8 cellular contexts compared by ENCODE assay signal in the genomic region with DNA sequence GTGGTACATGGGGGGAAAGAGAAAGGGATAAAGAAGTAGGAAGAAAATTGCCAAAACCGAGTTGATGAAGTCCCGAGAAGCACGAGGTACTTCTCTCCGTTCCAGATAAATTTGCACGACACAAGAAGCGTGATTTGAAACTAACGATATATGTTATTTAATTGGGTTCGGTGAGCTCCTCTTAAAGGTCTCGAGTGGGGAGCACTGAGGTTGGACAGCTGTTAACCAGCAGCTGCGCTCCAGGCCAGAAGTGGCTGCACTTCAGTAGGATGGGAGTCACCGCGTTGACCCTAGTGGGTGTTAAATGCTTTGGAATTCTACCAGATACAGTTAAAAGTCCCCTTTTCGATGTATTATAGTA. TPM values are rescaled to one million over a fixed set of nuclear protein-coding genes. Genes with fewer than 3 reads are reported as not detected.
DNase-seq lines count a peak whose midpoint lies in the region; ATAC-seq and TF ChIP-seq lines count a peak whose summit lies in the region.

No MANE protein-coding gene starts in this region.

- H3K4me1 ChIP-seq in mucosa of stomach (ENCODE audit: control insufficient read depth, insufficient read depth, low read length) = peaks cover 21% of the 10 kb centered on the region

- peak overlapping the region; percentile 97 for H3K9ac ChIP-seq in mucosa of stomach (ENCODE audit: low read length)

- TF ChIP-seq CTCF in epithelial cell of esophagus (IDR thresholded peaks at IDR 0.05; ENCODE audit: insufficient read depth, low read depth, low read length, missing control alignments) = no peak

- H3K4me1 Mint-ChIP-seq in activated CD4-positive, alpha-beta T cell treated with anti-CD3 and anti-CD28 coated beads, Interleukin-2, amount 10 ng/mL, durations not matched to agents 24 days and 14 days = peaks cover 22% of the 10 kb centered on the region

- intact Hi-C loops in activated CD4-positive, alpha-beta T cell treated with anti-CD3 and anti-CD28 coated beads, Interleukin-2, amount 10 ng/mL, durations not matched to agents 24 days and 14 days (cut with micrococcal nuclease) = loop anchor here (1.0 to 10.0 kb wide), 5 partner anchors 37 to 1789 kb away; a partner anchor contains a TSS

- H3K27ac Mint-ChIP-seq in activated CD4-positive, alpha-beta T cell treated with anti-CD3 and anti-CD28 coated beads, Interleukin-2, amount 10 ng/mL, durations not matched to agents 24 days and 14 days = peak overlapping the region; percentile 68

- H3K4me3 ChIP-seq in epithelial cell of esophagus (ENCODE audit: low read length) (peak overlapping the region; percentile 80), mucosa of stomach (ENCODE audit: low read length) (peak overlapping the region; percentile 80)

- ATAC-seq in esophagus mucosa = no peak

- no peaks in the 10 kb centered on the region for H3K9me3 ChIP-seq in mucosa of stomach (ENCODE audit: control insufficient read depth, low read length)

- peak; percentile 65 for DNase-seq in activated CD4-positive, alpha-beta T cell treated with anti-CD3 and anti-CD28 coated beads, Interleukin-2, amount 10 ng/mL, durations not matched to agents 24 days and 14 days
- no peak for DNase-seq in activated CD4-positive, alpha-beta T cell treated with anti-CD3 and anti-CD28 coated beads, Interleukin-2, amount 50 U/mL, for 1 hour
- DNase-seq in SHP77 treated with DMSO at 0.1 percent for 48 hours (lab: John Stamatoyannopoulos, UW) (peak; percentile 19), epithelial cell of esophagus (ENCODE audit: low read depth) (peak; percentile 15), epidermal melanocyte (ENCODE audit: insufficient read length, low spot score) (no peak), H4 (ENCODE audit: low spot score) (no peak)

- peaks cover 7% of the 10 kb centered on the region for H3K36me3 Mint-ChIP-seq in activated CD4-positive, alpha-beta T cell treated with anti-CD3 and anti-CD28 coated beads, Interleukin-2, amount 10 ng/mL, durations not matched to agents 24 days and 14 days (ENCODE audit: low read depth)

- peaks cover 37% of the 10 kb centered on the region for H3K27me3 Mint-ChIP-seq in activated CD4-positive, alpha-beta T cell treated with anti-CD3 and anti-CD28 coated beads, Interleukin-2, amount 10 ng/mL, durations not matched to agents 24 days and 14 days

- H3K9me3 Mint-ChIP-seq in activated CD4-positive, alpha-beta T cell treated with anti-CD3 and anti-CD28 coated beads, Interleukin-2, amount 10 ng/mL, durations not matched to agents 24 days and 14 days = no peaks in the 10 kb centered on the region

- peak overlapping the region; percentile 81 for H3K4me3 Mint-ChIP-seq in activated CD4-positive, alpha-beta T cell treated with anti-CD3 and anti-CD28 coated beads, Interleukin-2, amount 10 ng/mL, durations not matched to agents 24 days and 14 days

- H3K36me3 ChIP-seq in mucosa of stomach (ENCODE audit: control insufficient read depth, insufficient read depth, low read length) = peaks cover 3% of the 10 kb centered on the region

- peaks cover 3% of the 10 kb centered on the region for H3K27me3 ChIP-seq in mucosa of stomach (ENCODE audit: control insufficient read depth, insufficient read depth, low read length)

RNA-seq across cellular contexts. Expression of a gene that starts 0.9 kb away (rescaled TPM):
- total RNA-seq in activated CD4-positive, alpha-beta T cell treated with anti-CD3 and anti-CD28 coated beads, Interleukin-2, amount 10 ng/mL, durations not matched to agents 24 days and 14 days = 29.8 and 29.9 TPM in 2 replicates
- total RNA-seq in esophagus mucosa = 28.1 TPM
- 9.3 and 16.9 TPM in 2 replicates for total RNA-seq in H4 (2014; rRNA removed; shearing (Covaris generic))

RNA-seq across cellular contexts. Expression of a gene that starts 37.5 kb away (rescaled TPM):
- total RNA-seq in activated CD4-positive, alpha-beta T cell treated with anti-CD3 and anti-CD28 coated beads, Interleukin-2, amount 10 ng/mL, durations not matched to agents 24 days and 14 days = 6.3 and 7.5 TPM in 2 replicates
- 12.2 TPM for total RNA-seq in esophagus mucosa
- 3.2 and 5.0 TPM in 2 replicates for total RNA-seq in H4 (2014; rRNA removed; shearing (Covaris generic))

Comparison
In these comparisons a context has a peak if more than half of its experiments do, and no peak if none do; other contexts are left out.
1. DNase-seq: peak in activated CD4-positive, alpha-beta T cell treated with anti-CD3 and anti-CD28 coated beads, Interleukin-2, amount 10 ng/mL, durations not matched to agents 24 days and 14 days (single experiment), SHP77 treated with DMSO at 0.1 percent for 48 hours (single experiment) and epithelial cell of esophagus (single experiment); none in activated CD4-positive, alpha-beta T cell treated with anti-CD3 and anti-CD28 coated beads, Interleukin-2, amount 50 U/mL, for 1 hour (single experiment), epidermal melanocyte (single experiment) and H4 (single experiment).